8 cellular contexts compared by ENCODE assay signal in the genomic region with DNA sequence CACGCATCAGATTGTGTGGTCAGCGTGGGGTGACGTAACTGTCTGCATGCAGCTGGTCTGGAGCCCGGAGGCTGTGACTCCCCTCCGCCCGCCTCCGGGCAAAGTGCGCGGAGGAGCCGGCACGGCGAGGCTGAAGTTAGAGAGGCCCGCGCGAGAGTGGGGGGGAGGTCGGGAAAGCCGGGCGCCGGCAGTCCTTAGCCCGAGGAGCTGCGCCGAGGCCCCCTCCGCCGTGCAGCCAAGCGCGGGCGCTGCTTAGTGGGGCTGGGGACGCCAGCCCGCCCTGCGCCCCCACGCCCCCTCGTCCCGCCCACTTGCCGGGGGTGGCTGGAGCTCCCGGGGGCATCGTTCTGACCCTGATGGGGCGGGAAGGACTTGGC. TPM values are rescaled to one million over a fixed set of nuclear protein-coding genes. Genes with fewer than 3 reads are reported as not detected.
DNase-seq lines count a peak whose midpoint lies in the region; ATAC-seq and TF ChIP-seq lines count a peak whose summit lies in the region.

No MANE protein-coding gene starts in this region.

- H3K79me1 ChIP-seq in trophoblast cell (ENCODE audit: low read length), result peaks cover 17% of the 10 kb centered on the region

- WGBS in adrenal gland, 4 donors, result 0 to 1% (median 0%) methylated on average over 9 to 37 of the region's 37 CpGs
- no CpG with 5 or more reads among the region's 37 CpGs for whole genome bisulfite sequencing in trophoblast cell (ENCODE audit: extremely low coverage, insufficient coverage, insufficient read length)

- H3K36me3 ChIP-seq in adrenal gland (replicated peaks in 1 of 2), result no peaks in the 10 kb centered on the region
- no peaks in the 10 kb centered on the region for H3K36me3 ChIP-seq in left ventricle myocardium inferior
- no peaks in the 10 kb centered on the region for H3K36me3 ChIP-seq in trophoblast cell (ENCODE audit: control insufficient read depth in 1 of 2, insufficient read depth in 2 of 2, low read length in 2 of 2)

- H3K14ac ChIP-seq in trophoblast cell (ENCODE audit: low read length), result peak overlapping the region; percentile 87

- H3K27me3 ChIP-seq in adrenal gland (no peaks in the 10 kb centered on the region), left ventricle myocardium inferior (ENCODE audit: low read depth) (no peaks in the 10 kb centered on the region), trophoblast cell (ENCODE audit: insufficient read depth, low read length) (no peaks in the 10 kb centered on the region)

- no peak for TF ChIP-seq CTCF in adrenal gland (IDR thresholded peaks at IDR 0.05)
- TF ChIP-seq CTCF in left ventricle myocardium inferior (IDR thresholded peaks at IDR 0.05; ENCODE audit: borderline replicate concordance), result no peak

- H3K27ac ChIP-seq in adrenal gland (peak overlapping the region; percentile 95 to 99 (median 97)), left ventricle myocardium inferior (replicated peaks) (peak overlapping the region; percentile 93), trophoblast cell (ENCODE audit: low read depth, low read length) (peak overlapping the region; percentile 52)

- no peaks in the 10 kb centered on the region for H3K9me3 ChIP-seq in adrenal gland (replicated peaks in 1 of 3)
- peaks cover 4% of the 10 kb centered on the region for H3K9me3 ChIP-seq in left ventricle myocardium inferior (replicated peaks)
- H3K9me3 ChIP-seq in trophoblast cell (ENCODE audit: insufficient read depth, low read depth, low read length), result peaks cover 4% of the 10 kb centered on the region

- H2AK5ac ChIP-seq in trophoblast cell (ENCODE audit: low read length), result no peak overlapping the region

- H2BK120ac ChIP-seq in trophoblast cell (ENCODE audit: insufficient read depth, low read length, poor library complexity), result peak overlapping the region; percentile 57

- no peak overlapping the region for H2BK12ac ChIP-seq in trophoblast cell (ENCODE audit: low read length)

- ATAC-seq in GM19397 (IDR thresholded peaks at IDR 0.05; ENCODE audit: unreplicated experiment) (peak; percentile 33), HG03469 (IDR thresholded peaks at IDR 0.05; ENCODE audit: unreplicated experiment) (peak; percentile 25)

- H3K4me2 ChIP-seq in trophoblast cell (ENCODE audit: low read length), result peak overlapping the region; percentile 94

- no peak overlapping the region for H3K23ac ChIP-seq in trophoblast cell (ENCODE audit: low read length)

- peak overlapping the region; percentile 56 for H3K4ac ChIP-seq in trophoblast cell (ENCODE audit: low read depth, low read length)

- intact Hi-C loops in adrenal gland (cut with DNase I) (no loop called here), left ventricle myocardium inferior (cut with micrococcal nuclease) (no loop called here)

- H3K18ac ChIP-seq in trophoblast cell (ENCODE audit: low read length), result peak overlapping the region; percentile 79

- H4K8ac ChIP-seq in trophoblast cell (ENCODE audit: low read depth, low read length), result peak overlapping the region; percentile 73

- H2BK5ac ChIP-seq in trophoblast cell (ENCODE audit: low read depth, low read length, poor library complexity), result peak overlapping the region; percentile 44

- peak; percentile 69 to 85 for TF ChIP-seq POLR2A in adrenal gland (IDR thresholded peaks at IDR 0.05)

- DNase-seq in CD1c-positive myeloid dendritic cell (ENCODE audit: extremely low spot score) (peak; percentile 90), SK-N-DZ (ENCODE audit: low spot score) (peak; percentile 51), adrenal gland (peak; percentile 82 to 93 (median 90)), left ventricle myocardium inferior (peak; percentile 75), trophoblast cell (peak; percentile 87 to 94), NCI-H1048 (lab: John Stamatoyannopoulos, UW) (no peak)

- H4K12ac ChIP-seq in trophoblast cell (ENCODE audit: low read depth, low read length), result peak overlapping the region; percentile 66

- peaks cover 10% of the 10 kb centered on the region for H3K79me2 ChIP-seq in trophoblast cell (ENCODE audit: control insufficient read depth, insufficient read depth, low read length, poor library complexity)

- H3K9ac ChIP-seq in trophoblast cell (ENCODE audit: low read length), result peak overlapping the region; percentile 72

- H4K91ac ChIP-seq in trophoblast cell (ENCODE audit: low read depth, low read length), result peak overlapping the region; percentile 84

- H2AFZ ChIP-seq in trophoblast cell (ENCODE audit: insufficient read depth, low read length, poor library complexity), result peak overlapping the region; percentile 61

- H3K4me1 ChIP-seq in adrenal gland (replicated peaks in 1 of 2), result peaks cover 45 to 62% of the 10 kb centered on the region in 2 donors
- peaks cover 69% of the 10 kb centered on the region for H3K4me1 ChIP-seq in left ventricle myocardium inferior
- peaks cover 19 to 20% of the 10 kb centered on the region in 2 experiments for H3K4me1 ChIP-seq in trophoblast cell (ENCODE audit: control insufficient read depth in 1 of 2, insufficient read depth in 2 of 2, low read length in 2 of 2)

- H3K4me3 ChIP-seq in adrenal gland (peak overlapping the region; percentile 43 to 87 (median 81)), left ventricle myocardium inferior (peak overlapping the region; percentile 87), trophoblast cell (ENCODE audit: low read depth, low read length) (peak overlapping the region; percentile 86)

RNA-seq across cellular contexts. Expression of a gene that starts 0.4 kb away (rescaled TPM):
- 9.9 and 12.7 TPM in 2 replicates for polyA plus RNA-seq in SK-N-DZ (2014; cell fraction: cytosol; rRNA removed)
- 5.5 and 6.9 TPM in 2 replicates for polyA plus RNA-seq in SK-N-DZ (2014; cell fraction: nucleus; rRNA removed)
- total RNA-seq in adrenal gland, result 100 to 1,000 TPM; 122 to 339 (median 181) TPM
- 100 to 1,000 TPM in 2 of 3 donors, 10 to 100 TPM in 1; 31.1 to 135 (median 101) TPM for polyA plus RNA-seq in adrenal gland
- 53.7 TPM for total RNA-seq in left ventricle myocardium inferior
- polyA plus RNA-seq in trophoblast cell (2013), result 52.0 and 52.5 TPM in 2 replicates

RNA-seq across cellular contexts. Expression of a gene that starts 37.6 kb away (rescaled TPM):
- 16.7 and 29.0 TPM in 2 replicates for polyA plus RNA-seq in SK-N-DZ (2014; cell fraction: cytosol; rRNA removed)
- polyA plus RNA-seq in SK-N-DZ (2014; cell fraction: nucleus; rRNA removed), result 28.9 and 39.7 TPM in 2 replicates
- total RNA-seq in adrenal gland (10 to 100 TPM; 29.7 to 75.0 (median 39.2) TPM), left ventricle myocardium inferior (35.8 TPM)
- polyA plus RNA-seq in adrenal gland, result 10 to 100 TPM; 10.7 to 69.1 (median 68.4) TPM
- polyA plus RNA-seq in trophoblast cell (2013), result 20.3 and 21.4 TPM in 2 replicates

RNA-seq across cellular contexts. Expression of a gene that starts 50.3 kb away (rescaled TPM):
- 13.0 and 30.9 TPM in 2 replicates for polyA plus RNA-seq in SK-N-DZ (2014; cell fraction: cytosol; rRNA removed)
- 28.0 and 59.2 TPM in 2 replicates for polyA plus RNA-seq in SK-N-DZ (2014; cell fraction: nucleus; rRNA removed)
- 10 to 100 TPM in 3 of 8 donors, 1 to 10 TPM in 5; 5.5 to 14.9 (median 8.4) TPM for total RNA-seq in adrenal gland
- polyA plus RNA-seq in adrenal gland, result 10 to 100 TPM in 1 of 3 donors, 1 to 10 TPM in 2; 3.3 to 17.6 (median 9.2) TPM
- total RNA-seq in left ventricle myocardium inferior, result 218 TPM
- polyA plus RNA-seq in trophoblast cell (2013), result 59.1 and 59.5 TPM in 2 replicates

Comparison
In these comparisons a context has a peak if more than half of its experiments do, and no peak if none do; other contexts are left out.
1. RNA of a gene that starts 50.3 kb away (total RNA-seq): 218 TPM in left ventricle myocardium inferior (single experiment); 5.5 to 14.9 TPM in adrenal gland; every median in the first group is over 10 times any median in the second.
2. Peak in every context shown above with its lines, with median percentiles within 50 percentile points of each other: H3K27ac ChIP-seq and H3K4me3 ChIP-seq.